21 cellular contexts compared by ENCODE assay signal in the genomic region with DNA sequence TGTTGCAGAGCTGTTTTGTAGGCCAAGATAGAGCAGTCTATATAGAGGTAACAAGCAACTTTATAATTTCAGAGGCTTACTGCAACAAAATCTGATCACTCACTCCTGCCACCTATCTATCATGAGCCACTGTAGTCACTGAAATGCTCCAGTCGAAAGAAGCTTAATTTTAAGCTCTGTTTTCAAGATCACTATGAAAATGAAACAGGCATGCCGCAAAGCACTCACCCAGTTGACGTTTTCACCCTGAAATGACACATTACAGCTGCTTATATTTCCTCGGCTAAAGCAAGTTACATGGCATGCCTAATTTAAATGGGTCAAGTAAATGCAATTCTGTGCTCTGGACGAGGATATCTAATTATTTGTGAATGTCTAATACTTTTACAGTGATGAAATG.
A peak's percentile ranks its signal among the peaks of the same experiment; 100 is the strongest.
DNase-seq lines count a peak whose midpoint lies in the region; ATAC-seq, FAIRE-seq and TF ChIP-seq lines count a peak whose summit lies in the region.
"Had no signal": no experiment of that assay in that cellular context is flagged by ENCODE, and none has a peak within 500 bp of the region (broad histone marks: within the 10 kb centered on the region; RNA-seq: fewer than 3 reads in every experiment).

No MANE protein-coding gene starts in this region.

- H4K20me1 ChIP-seq in HepG2 (ENCODE audit: insufficient read depth, low read length), result no peaks in the 10 kb centered on the region
- H4K20me1 ChIP-seq: BLaER1 had no signal

- no peak for DNase-seq in HepG2 (ENCODE audit: low spot score)
- DNase-seq in right lobe of liver, result no peak
- DNase-seq in left kidney (ENCODE audit: low read depth, low spot score), result peak; percentile 5
- DNase-seq in NCI-H1092 treated with DMSO at 0.1 percent for 48 hours (lab: John Stamatoyannopoulos, UW), result no peak
- no peak for DNase-seq in GM19239 (ENCODE audit: insufficient read length, low spot score)
- DNase-seq: CD4-positive, alpha-beta memory T cell; DMS79 treated with DMSO at 0.1 percent for 48 hours; GF-D8; H9; Karpas-422; KBM-7 had no signal

- no peak for TF ChIP-seq RAD21 in HepG2 (CRISPR knock-in tag; IDR thresholded peaks at IDR 0.05)

- H3K4me1 ChIP-seq in HepG2 (ENCODE audit: insufficient read depth, low read length) (no peaks in the 10 kb centered on the region), right lobe of liver (no peaks in the 10 kb centered on the region)
- H3K4me1 ChIP-seq: A549, BLaER1 had no signal

- H2AFZ ChIP-seq in HepG2 (ENCODE audit: low read length), result peak overlapping the region; percentile 6

- no TSS peak for BruUV-seq in HepG2 (replicated peaks; lab: Mats Ljungman, UMichigan)

- intact Hi-C loops in HepG2 (cut with micrococcal nuclease; ENCODE audit: unreplicated experiment) (no loop called here), right lobe of liver (cut with DNase I) (no loop called here)

- FAIRE-seq in HepG2 (lab: Jason Lieb, UNC), result no peak
- no peak for FAIRE-seq in GM19239 (lab: Jason Lieb, UNC)
- FAIRE-seq: A549, GM12891, H1, HTR-8/SVneo had no signal

- H3K4me3 ChIP-seq in HepG2 (replicated peaks in 1 of 3; ENCODE audit: insufficient read depth in 1 of 3, low read depth in 2 of 3, low read length in 3 of 3) (no peak overlapping the region), right lobe of liver (no peak overlapping the region)
- H3K4me3 ChIP-seq: A549, BLaER1 had no signal

- TF ChIP-seq CTCF in HepG2 (CRISPR knock-in tag; IDR thresholded peaks at IDR 0.05) (no peak), right lobe of liver (IDR thresholded peaks at IDR 0.05) (no peak), VCaP (conservative IDR thresholded peaks at IDR 0.05) (0 out of 2 replicates have a peak, but pooled peaks have one; percentile 16)

- no peak overlapping the region for H3K27ac ChIP-seq in HepG2 (ENCODE audit: extremely low read length, insufficient read depth, low read length)
- H3K27ac ChIP-seq in right lobe of liver, result no peak overlapping the region
- no peak overlapping the region for H3K27ac ChIP-seq in VCaP
- H3K27ac ChIP-seq: 22Rv1, A549, BLaER1, HL-60 had no signal

- WGBS in HepG2 (ENCODE audit: low lambda C conversion rate), result 10% methylated on average over 5 of the region's 5 CpGs
- 50% methylated on average over 5 of the region's 5 CpGs for WGBS in right lobe of liver (ENCODE audit: insufficient coverage, low coverage, low lambda C conversion rate, missing lambda C conversion rate)

- in situ Hi-C loops in HepG2 (cut with HindIII; ENCODE audit: extremely low pct_ligation_motif_present, low pct_unique_long_range_greater_than_20kb), result no loop called here

- POLR2A ChIA-PET in HepG2 (lab: Yijun Ruan, JAX), result no interaction called here

- H3K9ac ChIP-seq in HepG2 (ENCODE audit: insufficient read depth, low read depth, low read length), result no peak overlapping the region
- H3K9ac ChIP-seq: BLaER1 had no signal

- no peaks in the 10 kb centered on the region for H3K36me3 ChIP-seq in HepG2 (replicated peaks in 1 of 2; ENCODE audit: control insufficient read depth in 1 of 2, insufficient read depth in 2 of 2, low read length in 2 of 2)
- no peaks in the 10 kb centered on the region for H3K36me3 ChIP-seq in right lobe of liver
- H3K36me3 ChIP-seq: BLaER1 had no signal

- H3K27me3 ChIP-seq in HepG2 (ENCODE audit: control insufficient read depth in 1 of 2, insufficient read depth in 2 of 2, low read length in 2 of 2) (no peaks in the 10 kb centered on the region), right lobe of liver (no peaks in the 10 kb centered on the region)
- H3K27me3 ChIP-seq: BLaER1 had no signal

- H3K9me3 ChIP-seq in HepG2 (ENCODE audit: low read length) (no peaks in the 10 kb centered on the region), right lobe of liver (no peaks in the 10 kb centered on the region)
- H3K9me3 ChIP-seq: A549, BLaER1 had no signal

- H3K79me2 ChIP-seq in HepG2 (ENCODE audit: insufficient read depth, low read length), result no peaks in the 10 kb centered on the region

- TF ChIP-seq EP300 in HepG2 (IDR thresholded peaks at IDR 0.05; ENCODE audit: low read depth in 2 of 2, low read length in 2 of 2), result no peak
- no peak for TF ChIP-seq EP300 in HepG2 (CRISPR knock-in tag; IDR thresholded peaks at IDR 0.05; ENCODE audit: borderline replicate concordance)

- no peak for TF ChIP-seq POLR2A in HepG2 (IDR thresholded peaks at IDR 0.05; ENCODE audit: insufficient read depth in 1 of 2, low read depth in 2 of 2, low read length in 2 of 2)
- no peak for TF ChIP-seq POLR2A in right lobe of liver (IDR thresholded peaks at IDR 0.05)

- H3K4me2 ChIP-seq in HepG2 (ENCODE audit: low read depth, low read length), result no peak overlapping the region
- H3K4me2 ChIP-seq: A549, BLaER1 had no signal

- ATAC-seq in HepG2 (no peak), right lobe of liver (no peak), HG03432 (IDR thresholded peaks at IDR 0.05; ENCODE audit: unreplicated experiment) (peak; percentile 78), HG03460 (IDR thresholded peaks at IDR 0.05; ENCODE audit: unreplicated experiment) (no peak)
- ATAC-seq: A549 had no signal

- CTCF ChIA-PET in HepG2 (lab: Yijun Ruan, JAX; ENCODE audit: low intra/inter-chr PET ratio, low total read pairs), result no interaction called here

TF ChIP-seq in HepG2, 621 proteins besides CTCF, POLR2A, EP300 and RAD21:
- no peak for TF ChIP-seq RBM22 (optimal IDR thresholded peaks at IDR 0.05; ENCODE audit: low read length)
- no peak for TF ChIP-seq SNAPC2 (CRISPR knock-in tag; IDR thresholded peaks at IDR 0.05)
- TF ChIP-seq, protein P1, sequence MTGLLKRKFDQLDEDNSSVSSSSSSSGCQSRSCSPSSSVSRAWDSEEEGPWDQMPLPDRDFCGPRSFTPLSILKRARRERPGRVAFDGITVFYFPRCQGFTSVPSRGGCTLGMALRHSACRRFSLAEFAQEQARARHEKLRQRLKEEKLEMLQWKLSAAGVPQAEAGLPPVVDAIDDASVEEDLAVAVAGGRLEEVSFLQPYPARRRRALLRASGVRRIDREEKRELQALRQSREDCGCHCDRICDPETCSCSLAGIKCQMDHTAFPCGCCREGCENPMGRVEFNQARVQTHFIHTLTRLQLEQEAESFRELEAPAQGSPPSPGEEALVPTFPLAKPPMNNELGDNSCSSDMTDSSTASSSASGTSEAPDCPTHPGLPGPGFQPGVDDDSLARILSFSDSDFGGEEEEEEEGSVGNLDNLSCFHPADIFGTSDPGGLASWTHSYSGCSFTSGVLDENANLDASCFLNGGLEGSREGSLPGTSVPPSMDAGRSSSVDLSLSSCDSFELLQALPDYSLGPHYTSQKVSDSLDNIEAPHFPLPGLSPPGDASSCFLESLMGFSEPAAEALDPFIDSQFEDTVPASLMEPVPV (CRISPR knock-in tag; IDR thresholded peaks at IDR 0.05), result no peak
- TF ChIP-seq, protein P2, sequence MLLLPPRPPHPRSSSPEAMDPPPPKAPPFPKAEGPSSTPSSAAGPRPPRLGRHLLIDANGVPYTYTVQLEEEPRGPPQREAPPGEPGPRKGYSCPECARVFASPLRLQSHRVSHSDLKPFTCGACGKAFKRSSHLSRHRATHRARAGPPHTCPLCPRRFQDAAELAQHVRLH (CRISPR knock-in tag; IDR thresholded peaks at IDR 0.05; ENCODE audit: borderline replicate concordance, low read depth), result no peak
- no peak for TF ChIP-seq ZNF563 (CRISPR knock-in tag; IDR thresholded peaks at IDR 0.05)
